Comparison of ENCODE assay signal across 8 cellular contexts in the genomic region with DNA sequence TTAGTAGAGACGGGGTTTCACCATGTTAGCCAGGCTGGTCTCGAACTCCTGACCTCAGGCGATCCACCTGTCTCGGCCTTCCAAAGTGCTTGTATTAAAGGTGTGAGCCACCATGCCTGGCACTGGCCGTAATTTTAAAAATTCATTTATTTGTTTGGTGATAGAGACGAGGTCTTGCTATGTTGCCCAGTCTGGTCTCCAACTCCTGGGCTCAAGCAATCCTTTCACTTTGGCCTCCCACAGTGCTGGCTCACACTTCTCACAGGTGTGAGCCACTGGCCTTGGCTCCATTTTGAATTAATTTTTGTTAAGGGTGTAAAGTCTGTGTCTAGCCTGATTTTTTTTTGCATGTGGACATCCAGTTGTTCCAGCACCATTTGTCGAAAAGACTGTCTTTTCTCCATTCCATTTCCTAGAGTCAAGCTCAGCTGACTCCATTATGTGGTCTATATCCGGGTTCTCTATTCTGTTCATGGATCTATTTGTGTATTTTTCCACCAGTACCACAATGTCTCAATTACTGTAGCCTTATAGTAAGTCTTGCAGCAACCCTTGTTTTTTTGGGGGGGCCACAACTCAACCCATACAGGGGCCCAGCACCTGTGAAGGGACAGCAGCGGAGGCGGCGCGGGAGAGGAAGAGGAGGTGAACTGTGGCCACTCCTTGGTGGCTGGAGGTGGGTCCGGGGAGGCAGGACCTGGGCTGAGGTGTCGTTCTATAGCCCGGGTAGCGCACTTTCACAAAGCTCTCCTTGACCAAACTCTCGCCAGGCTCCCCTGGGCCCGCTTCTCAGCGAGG. TPM values are rescaled to one million over a fixed set of nuclear protein-coding genes. Genes with fewer than 3 reads are reported as not detected.
A peak's percentile ranks its signal among the peaks of the same experiment; 100 is the strongest.
DNase-seq lines count a peak whose midpoint lies in the region; ATAC-seq and TF ChIP-seq lines count a peak whose summit lies in the region.

No MANE protein-coding gene starts in this region.

- peak overlapping the region; percentile 93 for H3K27ac Mint-ChIP-seq in activated CD4-positive, alpha-beta T cell treated with anti-CD3 and anti-CD28 coated beads, Interleukin-2, amount 10 ng/mL, durations not matched to agents 24 days and 14 days
- H3K27ac Mint-ChIP-seq in memory B cell = peak overlapping the region; percentile 88

- peak overlapping the region; percentile 90 for H3K4me3 Mint-ChIP-seq in activated CD4-positive, alpha-beta T cell treated with anti-CD3 and anti-CD28 coated beads, Interleukin-2, amount 10 ng/mL, durations not matched to agents 24 days and 14 days
- H3K4me3 Mint-ChIP-seq in memory B cell = peak overlapping the region; percentile 82

- H3K9me3 Mint-ChIP-seq in activated CD4-positive, alpha-beta T cell treated with anti-CD3 and anti-CD28 coated beads, Interleukin-2, amount 10 ng/mL, durations not matched to agents 24 days and 14 days = no peaks in the 10 kb centered on the region
- no peaks in the 10 kb centered on the region for H3K9me3 Mint-ChIP-seq in memory B cell

- H3K36me3 Mint-ChIP-seq in activated CD4-positive, alpha-beta T cell treated with anti-CD3 and anti-CD28 coated beads, Interleukin-2, amount 10 ng/mL, durations not matched to agents 24 days and 14 days (ENCODE audit: low read depth) = peaks cover 9% of the 10 kb centered on the region
- no peaks in the 10 kb centered on the region for H3K36me3 Mint-ChIP-seq in memory B cell

- DNase-seq in activated CD4-positive, alpha-beta T cell treated with anti-CD3 and anti-CD28 coated beads, Interleukin-2, amount 10 ng/mL, durations not matched to agents 24 days and 14 days = no peak
- no peak for DNase-seq in activated CD4-positive, alpha-beta T cell treated with anti-CD3 and anti-CD28 coated beads, Interleukin-2, amount 50 U/mL, for 48 hours
- DNase-seq in astrocyte of the spinal cord (ENCODE audit: low read depth, low spot score) (no peak), memory B cell (ENCODE audit: low spot score in 2 of 2) (no peak), GM19238 (ENCODE audit: insufficient read length, low spot score) (no peak), UCSD-AML1 (lab: John Stamatoyannopoulos, UW; ENCODE audit: unreplicated experiment) (no peak)

- peaks cover 27% of the 10 kb centered on the region for H3K4me1 Mint-ChIP-seq in activated CD4-positive, alpha-beta T cell treated with anti-CD3 and anti-CD28 coated beads, Interleukin-2, amount 10 ng/mL, durations not matched to agents 24 days and 14 days
- H3K4me1 Mint-ChIP-seq in memory B cell = peaks cover 17% of the 10 kb centered on the region

- in situ Hi-C loops in astrocyte of the spinal cord (cut with HindIII; ENCODE audit: low sequenced_read_pairs) = no loop called here

- intact Hi-C loops in activated CD4-positive, alpha-beta T cell treated with anti-CD3 and anti-CD28 coated beads, Interleukin-2, amount 10 ng/mL, durations not matched to agents 24 days and 14 days (cut with micrococcal nuclease) = loop anchor here (1.0 to 10.0 kb wide), 4 partner anchors 13 to 157 kb away; a partner anchor contains a TSS

- H3K4me3 ChIP-seq in astrocyte of the spinal cord (ENCODE audit: low read depth, low read length) = peak overlapping the region; percentile 52

- no peak for TF ChIP-seq CTCF in astrocyte of the spinal cord (IDR thresholded peaks at IDR 0.05; ENCODE audit: low read depth, low read length)

- H3K27me3 Mint-ChIP-seq in activated CD4-positive, alpha-beta T cell treated with anti-CD3 and anti-CD28 coated beads, Interleukin-2, amount 10 ng/mL, durations not matched to agents 24 days and 14 days = no peaks in the 10 kb centered on the region
- H3K27me3 Mint-ChIP-seq in memory B cell = peaks cover 2% of the 10 kb centered on the region

- ATAC-seq in HG03354 (IDR thresholded peaks at IDR 0.05; ENCODE audit: poor library complexity, severe bottlenecking, unreplicated experiment) = peak; percentile 24
- no peak for ATAC-seq in memory B cell (ENCODE audit: low read depth)
- ATAC-seq in activated CD4-positive, CD25-positive, alpha-beta regulatory T cell treated with anti-CD3 and anti-CD28 coated beads, Interleukin-2, amount 50 U/mL, for 24 hours = no peak

RNA-seq across cellular contexts. Expression of a gene that starts 1.5 kb away (rescaled TPM):
- total RNA-seq in activated CD4-positive, alpha-beta T cell treated with anti-CD3 and anti-CD28 coated beads, Interleukin-2, amount 10 ng/mL, durations not matched to agents 24 days and 14 days = 208 and 214 TPM in 2 replicates

RNA-seq across cellular contexts. Expression of a gene that starts 13.8 kb away (rescaled TPM):
- 97.2 and 98.7 TPM in 2 replicates for total RNA-seq in activated CD4-positive, alpha-beta T cell treated with anti-CD3 and anti-CD28 coated beads, Interleukin-2, amount 10 ng/mL, durations not matched to agents 24 days and 14 days
